ENCODE assay signal across 8 cellular contexts in genomic region chr1:248696261-248696660, GRCh38. TPM values are rescaled to one million over a fixed set of nuclear protein-coding genes. Genes with fewer than 3 reads are reported as not detected.
DNase-seq lines count a peak whose midpoint lies in the region; ATAC-seq, FAIRE-seq and TF ChIP-seq lines count a peak whose summit lies in the region.
"Had no signal": no experiment of that assay in that cellular context is flagged by ENCODE, and none has a peak within 500 bp of the region (broad histone marks: within the 10 kb centered on the region; RNA-seq: fewer than 3 reads in every experiment).

No MANE protein-coding gene starts in this region.

- no peak overlapping the region for H3K27ac ChIP-seq in OCI-LY7 (ENCODE audit: low read depth, low read length, poor library complexity, severe bottlenecking)
- H3K27ac ChIP-seq in HepG2 (ENCODE audit: extremely low read length, insufficient read depth, low read length) = no peak overlapping the region
- no peak overlapping the region for H3K27ac ChIP-seq in CD8-positive, alpha-beta T cell (ENCODE audit: low read depth, low read length)

- FAIRE-seq in HepG2 (lab: Jason Lieb, UNC) = peak; percentile 43

- POLR2A ChIA-PET in OCI-LY7 (lab: Charles Lee) (interaction anchor here (0.7 to 1.1 kb wide), 2 partner anchors 27 to 99 kb away, joined by 3 read pairs; no protein-coding TSS in a partner anchor), HepG2 (lab: Yijun Ruan, JAX) (no interaction called here)
- POLR2A ChIA-PET in CD8-positive, alpha-beta T cell (lab: Charles Lee) = no interaction called here

- peaks cover 11% of the 10 kb centered on the region for H3K9me3 Mint-ChIP-seq in Calu3 (ENCODE audit: low read depth, unreplicated experiment)
- no peaks in the 10 kb centered on the region for H3K9me3 Mint-ChIP-seq in CD8-positive, alpha-beta T cell

- H3K4me2 ChIP-seq in OCI-LY7 (ENCODE audit: low read length) (no peak overlapping the region), HepG2 (ENCODE audit: low read depth, low read length) (no peak overlapping the region)

- H3K79me2 ChIP-seq in OCI-LY7 (ENCODE audit: insufficient read depth, low read depth, low read length) = no peaks in the 10 kb centered on the region
- no peaks in the 10 kb centered on the region for H3K79me2 ChIP-seq in HepG2 (ENCODE audit: insufficient read depth, low read length)

- no peaks in the 10 kb centered on the region for H3K36me3 ChIP-seq in OCI-LY7 (ENCODE audit: insufficient read depth, low read length)
- H3K36me3 ChIP-seq in HepG2 (replicated peaks in 1 of 2; ENCODE audit: control insufficient read depth in 1 of 2, insufficient read depth in 2 of 2, low read length in 2 of 2) = no peaks in the 10 kb centered on the region
- no peaks in the 10 kb centered on the region for H3K36me3 ChIP-seq in CD8-positive, alpha-beta T cell (ENCODE audit: insufficient read depth, low read length)

- no peak overlapping the region for H3K9ac ChIP-seq in HepG2 (ENCODE audit: insufficient read depth, low read depth, low read length)

- 0% methylated on average over 3 of the region's 3 CpGs for WGBS in HepG2 (ENCODE audit: low lambda C conversion rate)

- TF ChIP-seq POLR2A in HepG2 (IDR thresholded peaks at IDR 0.05; ENCODE audit: insufficient read depth in 1 of 2, low read depth in 2 of 2, low read length in 2 of 2) = no peak

- intact Hi-C loops in Calu3 (cut with micrococcal nuclease; ENCODE audit: unreplicated experiment) = loop anchor here (2.0 kb wide), 1 partner anchor 111 kb away; no protein-coding TSS in a partner anchor
- intact Hi-C loops in OCI-LY7 (cut with micrococcal nuclease; ENCODE audit: unreplicated experiment) = loop anchor here (2.0 kb wide), 1 partner anchor 109 kb away; no protein-coding TSS in a partner anchor
- intact Hi-C loops in HepG2 (cut with micrococcal nuclease; ENCODE audit: unreplicated experiment) = loop anchor here (1.0 to 5.0 kb wide), 3 partner anchors 96 to 142 kb away; partner anchors contain the start of gene ZNF672
- intact Hi-C loops in CD8-positive, alpha-beta T cell (cut with DNase I, micrococcal nuclease) = no loop called here

- no peak overlapping the region for H3K27ac Mint-ChIP-seq in Calu3 (ENCODE audit: unreplicated experiment)
- no peak overlapping the region for H3K27ac Mint-ChIP-seq in CD8-positive, alpha-beta T cell

- H3K9me3 ChIP-seq in OCI-LY7 (ENCODE audit: low read length) (no peaks in the 10 kb centered on the region), HepG2 (ENCODE audit: low read length) (no peaks in the 10 kb centered on the region)
- no peaks in the 10 kb centered on the region for H3K9me3 ChIP-seq in CD8-positive, alpha-beta T cell (ENCODE audit: low read length)

- H3K4me1 ChIP-seq in OCI-LY7 (ENCODE audit: insufficient read depth, low read length, poor library complexity, severe bottlenecking) (no peaks in the 10 kb centered on the region), HepG2 (ENCODE audit: insufficient read depth, low read length) (no peaks in the 10 kb centered on the region)
- no peaks in the 10 kb centered on the region for H3K4me1 ChIP-seq in CD8-positive, alpha-beta T cell (ENCODE audit: insufficient read depth, low read length)

- TF ChIP-seq RAD21 in HepG2 (CRISPR knock-in tag; IDR thresholded peaks at IDR 0.05) = peak; percentile 65

- TF ChIP-seq CTCF in Calu3 (IDR thresholded peaks at IDR 0.05; ENCODE audit: unreplicated experiment) (no peak), OCI-LY7 (conservative IDR thresholded peaks at IDR 0.05; ENCODE audit: low read length) (peak; percentile 55), HepG2 (CRISPR knock-in tag; IDR thresholded peaks at IDR 0.05) (peak; percentile 79)
- TF ChIP-seq CTCF in CD8-positive, alpha-beta T cell (IDR thresholded peaks at IDR 0.05) = no peak

- in situ Hi-C loops in HepG2 (cut with HindIII; ENCODE audit: extremely low pct_ligation_motif_present, low pct_unique_long_range_greater_than_20kb) = loop anchor here (10.0 kb wide), 1 partner anchor 71 kb away; no protein-coding TSS in a partner anchor

- no peaks in the 10 kb centered on the region for H3K4me1 Mint-ChIP-seq in Calu3 (ENCODE audit: low read depth, unreplicated experiment)
- H3K4me1 Mint-ChIP-seq in CD8-positive, alpha-beta T cell (ENCODE audit: low read depth) = no peaks in the 10 kb centered on the region

- no peaks in the 10 kb centered on the region for H3K9me2 ChIP-seq in OCI-LY7 (ENCODE audit: insufficient read depth, low read length)

- no peak overlapping the region for H3K4me3 Mint-ChIP-seq in Calu3 (ENCODE audit: low read depth, unreplicated experiment)
- no peak overlapping the region for H3K4me3 Mint-ChIP-seq in CD8-positive, alpha-beta T cell

- ATAC-seq in GM18511 (IDR thresholded peaks at IDR 0.05; ENCODE audit: unreplicated experiment) (peak; percentile 52), HepG2 (peak; percentile 98)
- no peak for ATAC-seq in CD8-positive, alpha-beta T cell

- no peak overlapping the region for H3K4me3 ChIP-seq in OCI-LY7 (ENCODE audit: low read depth, low read length, poor library complexity, severe bottlenecking)
- H3K4me3 ChIP-seq in HepG2 (replicated peaks in 1 of 3; ENCODE audit: insufficient read depth in 1 of 3, low read depth in 2 of 3, low read length in 3 of 3) = no peak overlapping the region
- no peak overlapping the region for H3K4me3 ChIP-seq in CD8-positive, alpha-beta T cell (ENCODE audit: low read depth, low read length)

- peak; percentile 43 for DNase-seq in Calu3
- DNase-seq in OCI-LY7 (ENCODE audit: low spot score) = peak; percentile 48
- DNase-seq in HepG2 (ENCODE audit: low spot score) = peak; percentile 63
- no peak for DNase-seq in DMS79 treated with DMSO at 0.1 percent for 48 hours (lab: John Stamatoyannopoulos, UW)
- DNase-seq in CD8-positive, alpha-beta T cell = no peak
- DNase-seq in NCI-H2227 treated with DMSO at 0.1 percent for 48 hours (lab: John Stamatoyannopoulos, UW) = no peak

- H2AFZ ChIP-seq in OCI-LY7 (ENCODE audit: low read length) = no peak overlapping the region
- H2AFZ ChIP-seq in HepG2 (ENCODE audit: low read length) = no peak overlapping the region

- BruUV-seq in Calu3 (replicated peaks; lab: Mats Ljungman, UMichigan) (no TSS peak), OCI-LY7 (replicated peaks; lab: Mats Ljungman, UMichigan) (no TSS peak), HepG2 (replicated peaks; lab: Mats Ljungman, UMichigan) (no TSS peak)

- H4K20me1 ChIP-seq in OCI-LY7 (ENCODE audit: insufficient read depth, low read length) (no peaks in the 10 kb centered on the region), HepG2 (ENCODE audit: insufficient read depth, low read length) (no peaks in the 10 kb centered on the region)

- CTCF ChIA-PET in Calu3 (lab: Charles Lee) (no interaction called here), OCI-LY7 (lab: Charles Lee; ENCODE audit: unreplicated experiment) (no interaction called here), HepG2 (lab: Yijun Ruan, JAX; ENCODE audit: low intra/inter-chr PET ratio, low total read pairs) (interaction anchor here (0.7 to 4.3 kb wide), 2 partner anchors 74 to 110 kb away, joined by 3 to 40 read pairs; no protein-coding TSS in a partner anchor)
- CTCF ChIA-PET in CD8-positive, alpha-beta T cell (lab: Charles Lee) = interaction anchor here (0.7 to 1.0 kb wide), 2 partner anchors 10 to 18 kb away, joined by 3 read pairs; no protein-coding TSS in a partner anchor

- no peaks in the 10 kb centered on the region for H3K27me3 Mint-ChIP-seq in Calu3 (ENCODE audit: unreplicated experiment)
- H3K27me3 Mint-ChIP-seq in CD8-positive, alpha-beta T cell (ENCODE audit: low read depth) = peaks cover 18% of the 10 kb centered on the region

- H3K36me3 Mint-ChIP-seq in Calu3 (ENCODE audit: insufficient read depth, unreplicated experiment) = no peaks in the 10 kb centered on the region
- H3K36me3 Mint-ChIP-seq in CD8-positive, alpha-beta T cell = no peaks in the 10 kb centered on the region

- H3K27me3 ChIP-seq in HepG2 (ENCODE audit: control insufficient read depth in 1 of 2, insufficient read depth in 2 of 2, low read length in 2 of 2) = no peaks in the 10 kb centered on the region
- no peaks in the 10 kb centered on the region for H3K27me3 ChIP-seq in CD8-positive, alpha-beta T cell (ENCODE audit: insufficient read depth, low read length)

- TF ChIP-seq EP300 in HepG2 (IDR thresholded peaks at IDR 0.05; ENCODE audit: low read depth in 2 of 2, low read length in 2 of 2) (no peak), HepG2 (CRISPR knock-in tag; IDR thresholded peaks at IDR 0.05; ENCODE audit: borderline replicate concordance) (no peak)

RNA-seq across cellular contexts. Expression of gene OR14I1, which starts 6.3 kb away (rescaled TPM):
- not detected in 2 replicates for total RNA-seq in Calu3 (2022)
- total RNA-seq in OCI-LY7 (2014; rRNA removed; shearing (Covaris generic)) = not detected in 2 replicates
- total RNA-seq in OCI-LY7 (2022) = not detected in 2 replicates
- not detected in 2 replicates for total RNA-seq in HepG2 (2016; rRNA removed; fragmentation: Illumina TruSeq; extraction: Trizol)
- total RNA-seq in HepG2 (2016; cell fraction: cytosol; rRNA removed; fragmentation: Illumina TruSeq; extraction: Trizol; ENCODE audit: low read depth) = not detected in 2 replicates
- not detected in 2 replicates for total RNA-seq in HepG2 (2016; cell fraction: insoluble cytoplasmic fraction; rRNA removed; fragmentation: Illumina TruSeq; extraction: Trizol)
- not detected in 2 replicates for total RNA-seq in HepG2 (2016; cell fraction: membrane; rRNA removed; fragmentation: Illumina TruSeq; extraction: Trizol)
- not detected in 2 replicates for total RNA-seq in HepG2 (2016; cell fraction: nucleus; rRNA removed; fragmentation: Illumina TruSeq; extraction: Trizol)
- not detected in 2 replicates for polyA plus RNA-seq in HepG2 (2011; rRNA removed)
- not detected in 2 replicates for polyA plus RNA-seq in HepG2 (2011; cell fraction: cytosol; rRNA removed)
- not detected in 2 replicates for polyA plus RNA-seq in HepG2 (2011; cell fraction: nucleus; rRNA removed)
- polyA plus RNA-seq in HepG2 (2012) = not detected in 2 replicates
- not detected in 2 replicates for polyA plus RNA-seq in HepG2 (2016; cell fraction: cytosol; fragmentation: Illumina TruSeq; extraction: Trizol; ENCODE audit: low read depth)
- not detected in 2 replicates for polyA plus RNA-seq in HepG2 (2016; cell fraction: insoluble cytoplasmic fraction; fragmentation: Illumina TruSeq; extraction: Trizol; ENCODE audit: low read depth)
- polyA plus RNA-seq in HepG2 (2016; cell fraction: membrane; fragmentation: Illumina TruSeq; extraction: Trizol; ENCODE audit: low read depth) = not detected in 2 replicates
- polyA plus RNA-seq in HepG2 (2016; cell fraction: nucleus; fragmentation: Illumina TruSeq; extraction: Trizol; ENCODE audit: insufficient read depth, low read depth) = not detected in 2 replicates
- polyA minus RNA-seq in HepG2 (2011; rRNA and poly(A)+ RNA removed; ENCODE audit: low replicate concordance) = not detected in 2 replicates
- not detected in 2 replicates for polyA minus RNA-seq in HepG2 (2011; cell fraction: cytosol; rRNA and poly(A)+ RNA removed)
- polyA minus RNA-seq in HepG2 (2011; cell fraction: nucleus; rRNA and poly(A)+ RNA removed) = not detected in 2 replicates
- not detected for total RNA-seq in CD8-positive, alpha-beta T cell
- total RNA-seq: mesenteric fat pad had no signal

RNA-seq across cellular contexts. Expression of gene OR2T27, which starts 40.9 kb away (rescaled TPM):
- total RNA-seq in Calu3 (2022) = not detected in 2 replicates
- not detected in 2 replicates for total RNA-seq in OCI-LY7 (2014; rRNA removed; shearing (Covaris generic))
- total RNA-seq in OCI-LY7 (2022) = not detected in 2 replicates
- not detected in 2 replicates for total RNA-seq in HepG2 (2016; rRNA removed; fragmentation: Illumina TruSeq; extraction: Trizol)
- total RNA-seq in HepG2 (2016; cell fraction: cytosol; rRNA removed; fragmentation: Illumina TruSeq; extraction: Trizol; ENCODE audit: low read depth) = not detected in 2 replicates
- not detected in 2 replicates for total RNA-seq in HepG2 (2016; cell fraction: insoluble cytoplasmic fraction; rRNA removed; fragmentation: Illumina TruSeq; extraction: Trizol)
- total RNA-seq in HepG2 (2016; cell fraction: membrane; rRNA removed; fragmentation: Illumina TruSeq; extraction: Trizol) = not detected in 2 replicates
- total RNA-seq in HepG2 (2016; cell fraction: nucleus; rRNA removed; fragmentation: Illumina TruSeq; extraction: Trizol) = not detected in 2 replicates
- not detected in 2 replicates for polyA plus RNA-seq in HepG2 (2011; rRNA removed)
- not detected in 2 replicates for polyA plus RNA-seq in HepG2 (2011; cell fraction: cytosol; rRNA removed)
- polyA plus RNA-seq in HepG2 (2011; cell fraction: nucleus; rRNA removed) = not detected in 2 replicates
- not detected in 2 replicates for polyA plus RNA-seq in HepG2 (2012)
- polyA plus RNA-seq in HepG2 (2016; cell fraction: cytosol; fragmentation: Illumina TruSeq; extraction: Trizol; ENCODE audit: low read depth) = not detected in 2 replicates
- polyA plus RNA-seq in HepG2 (2016; cell fraction: insoluble cytoplasmic fraction; fragmentation: Illumina TruSeq; extraction: Trizol; ENCODE audit: low read depth) = not detected in 2 replicates
- not detected in 2 replicates for polyA plus RNA-seq in HepG2 (2016; cell fraction: membrane; fragmentation: Illumina TruSeq; extraction: Trizol; ENCODE audit: low read depth)
- not detected in 2 replicates for polyA plus RNA-seq in HepG2 (2016; cell fraction: nucleus; fragmentation: Illumina TruSeq; extraction: Trizol; ENCODE audit: insufficient read depth, low read depth)
- not detected in 2 replicates for polyA minus RNA-seq in HepG2 (2011; rRNA and poly(A)+ RNA removed; ENCODE audit: low replicate concordance)
- not detected in 2 replicates for polyA minus RNA-seq in HepG2 (2011; cell fraction: cytosol; rRNA and poly(A)+ RNA removed)
- polyA minus RNA-seq in HepG2 (2011; cell fraction: nucleus; rRNA and poly(A)+ RNA removed) = not detected in 2 replicates
- total RNA-seq in CD8-positive, alpha-beta T cell = not detected
- total RNA-seq: mesenteric fat pad had no signal

RNA-seq across cellular contexts. Expression of gene OR2T35, which starts 51.2 kb away (rescaled TPM):
- total RNA-seq in Calu3 (2022) (not detected in 2 replicates), OCI-LY7 (2022) (not detected in 2 replicates), HepG2 (2016; rRNA removed; fragmentation: Illumina TruSeq; extraction: Trizol) (not detected in 2 replicates)
- not detected in 2 replicates for total RNA-seq in OCI-LY7 (2014; rRNA removed; shearing (Covaris generic))
- total RNA-seq in HepG2 (2016; cell fraction: cytosol; rRNA removed; fragmentation: Illumina TruSeq; extraction: Trizol; ENCODE audit: low read depth) = not detected in 2 replicates
- not detected in 2 replicates for total RNA-seq in HepG2 (2016; cell fraction: insoluble cytoplasmic fraction; rRNA removed; fragmentation: Illumina TruSeq; extraction: Trizol)
- total RNA-seq in HepG2 (2016; cell fraction: membrane; rRNA removed; fragmentation: Illumina TruSeq; extraction: Trizol) = not detected in 2 replicates
- total RNA-seq in HepG2 (2016; cell fraction: nucleus; rRNA removed; fragmentation: Illumina TruSeq; extraction: Trizol) = not detected in 2 replicates
- not detected in 2 replicates for polyA plus RNA-seq in HepG2 (2011; rRNA removed)
- not detected in 2 replicates for polyA plus RNA-seq in HepG2 (2011; cell fraction: cytosol; rRNA removed)
- polyA plus RNA-seq in HepG2 (2011; cell fraction: nucleus; rRNA removed) = not detected in 2 replicates
- polyA plus RNA-seq in HepG2 (2012) = not detected in 2 replicates
- not detected in 2 replicates for polyA plus RNA-seq in HepG2 (2016; cell fraction: cytosol; fragmentation: Illumina TruSeq; extraction: Trizol; ENCODE audit: low read depth)
- not detected in 2 replicates for polyA plus RNA-seq in HepG2 (2016; cell fraction: insoluble cytoplasmic fraction; fragmentation: Illumina TruSeq; extraction: Trizol; ENCODE audit: low read depth)
- not detected in 2 replicates for polyA plus RNA-seq in HepG2 (2016; cell fraction: membrane; fragmentation: Illumina TruSeq; extraction: Trizol; ENCODE audit: low read depth)
- polyA plus RNA-seq in HepG2 (2016; cell fraction: nucleus; fragmentation: Illumina TruSeq; extraction: Trizol; ENCODE audit: insufficient read depth, low read depth) = not detected in 2 replicates
- not detected in 2 replicates for polyA minus RNA-seq in HepG2 (2011; rRNA and poly(A)+ RNA removed; ENCODE audit: low replicate concordance)
- polyA minus RNA-seq in HepG2 (2011; cell fraction: cytosol; rRNA and poly(A)+ RNA removed) = not detected in 2 replicates
- not detected in 2 replicates for polyA minus RNA-seq in HepG2 (2011; cell fraction: nucleus; rRNA and poly(A)+ RNA removed)
- not detected for total RNA-seq in CD8-positive, alpha-beta T cell
- total RNA-seq: mesenteric fat pad had no signal

RNA-seq across cellular contexts. Expression of gene LYPD8, which starts 59.3 kb away (rescaled TPM):
- total RNA-seq in Calu3 (2022) (not detected in 2 replicates), OCI-LY7 (2022) (not detected in 2 replicates), HepG2 (2016; rRNA removed; fragmentation: Illumina TruSeq; extraction: Trizol) (not detected in 2 replicates)
- total RNA-seq in OCI-LY7 (2014; rRNA removed; shearing (Covaris generic)) = not detected in 2 replicates
- total RNA-seq in HepG2 (2016; cell fraction: cytosol; rRNA removed; fragmentation: Illumina TruSeq; extraction: Trizol; ENCODE audit: low read depth) = not detected in 2 replicates
- total RNA-seq in HepG2 (2016; cell fraction: insoluble cytoplasmic fraction; rRNA removed; fragmentation: Illumina TruSeq; extraction: Trizol) = not detected in 2 replicates
- not detected in 2 replicates for total RNA-seq in HepG2 (2016; cell fraction: membrane; rRNA removed; fragmentation: Illumina TruSeq; extraction: Trizol)
- total RNA-seq in HepG2 (2016; cell fraction: nucleus; rRNA removed; fragmentation: Illumina TruSeq; extraction: Trizol) = not detected in 2 replicates
- polyA plus RNA-seq in HepG2 (2011; rRNA removed) = not detected in 2 replicates
- not detected in 2 replicates for polyA plus RNA-seq in HepG2 (2011; cell fraction: cytosol; rRNA removed)
- not detected in 2 replicates for polyA plus RNA-seq in HepG2 (2011; cell fraction: nucleus; rRNA removed)
- not detected in 2 replicates for polyA plus RNA-seq in HepG2 (2012)
- polyA plus RNA-seq in HepG2 (2016; cell fraction: cytosol; fragmentation: Illumina TruSeq; extraction: Trizol; ENCODE audit: low read depth) = not detected in 2 replicates
- not detected in 2 replicates for polyA plus RNA-seq in HepG2 (2016; cell fraction: insoluble cytoplasmic fraction; fragmentation: Illumina TruSeq; extraction: Trizol; ENCODE audit: low read depth)
- not detected in 2 replicates for polyA plus RNA-seq in HepG2 (2016; cell fraction: membrane; fragmentation: Illumina TruSeq; extraction: Trizol; ENCODE audit: low read depth)
- polyA plus RNA-seq in HepG2 (2016; cell fraction: nucleus; fragmentation: Illumina TruSeq; extraction: Trizol; ENCODE audit: insufficient read depth, low read depth) = not detected in 2 replicates
- polyA minus RNA-seq in HepG2 (2011; rRNA and poly(A)+ RNA removed; ENCODE audit: low replicate concordance) = 0.35 TPM in 1 of 2 replicates, not detected in the other
- not detected in 2 replicates for polyA minus RNA-seq in HepG2 (2011; cell fraction: cytosol; rRNA and poly(A)+ RNA removed)
- polyA minus RNA-seq in HepG2 (2011; cell fraction: nucleus; rRNA and poly(A)+ RNA removed) = not detected in 2 replicates
- total RNA-seq in CD8-positive, alpha-beta T cell = not detected
- total RNA-seq: mesenteric fat pad had no signal

Comparison
In these comparisons a context has a peak if more than half of its experiments do, and no peak if none do; other contexts are left out.
1. DNase-seq: peak in Calu3 (single experiment), OCI-LY7 (single experiment) and HepG2 (single experiment); none in DMS79 treated with DMSO at 0.1 percent for 48 hours (single experiment), CD8-positive, alpha-beta T cell (0 of 7) and NCI-H2227 treated with DMSO at 0.1 percent for 48 hours (single experiment).
2. CTCF ChIP-seq: peak in OCI-LY7 (single experiment) and HepG2 (single experiment); none in Calu3 (single experiment) and CD8-positive, alpha-beta T cell (single experiment).
3. CTCF ChIA-PET loops: an anchor here in HepG2 (0.7 to 4.3 kb wide) and CD8-positive, alpha-beta T cell (0.7 to 1.0 kb wide); none called in Calu3 and OCI-LY7.
4. intact Hi-C loops: an anchor here in Calu3 (2.0 kb wide), OCI-LY7 (2.0 kb wide) and HepG2 (1.0 to 5.0 kb wide); none called in CD8-positive, alpha-beta T cell.